Comparison of ENCODE assay signal across 1 cellular context in genomic region chr17:50087246-50087911, GRCh38.
TF ChIP-seq lines count a peak whose summit lies in the region.

No MANE protein-coding gene starts in this region.

TF ChIP-seq in K562, 482 proteins besides CTCF, POLR2A, EP300 and RAD21 (continued from another document):
- TF ChIP-seq ZNF592 (IDR thresholded peaks at IDR 0.05) (no peak), ARID2 (IDR thresholded peaks at IDR 0.05) (peak; percentile 39; the same call in 1 of the 2 replicates), ZNF444 (CRISPR knock-in tag; IDR thresholded peaks at IDR 0.05) (no peak), ZNF586 (CRISPR knock-in tag; conservative IDR thresholded peaks at IDR 0.05) (no peak), TRIM25 (IDR thresholded peaks at IDR 0.05; ENCODE audit: borderline replicate concordance) (no peak)
TF ChIP-seq in K562: peak in this region for 14.
